In genomic region chr3:71258116-71258515, GRCh38 we compare ENCODE assay signal across 10 cellular contexts.
A peak's percentile ranks its signal among the peaks of the same experiment; 100 is the strongest.
DNase-seq lines count a peak whose midpoint lies in the region; ATAC-seq and TF ChIP-seq lines count a peak whose summit lies in the region.
"Had no signal": no experiment of that assay in that cellular context is flagged by ENCODE, and none has a peak within 500 bp of the region (broad histone marks: within the 10 kb centered on the region; RNA-seq: fewer than 3 reads in every experiment).

No MANE protein-coding gene starts in this region.

- H3K4me3 ChIP-seq in brain microvascular endothelial cell (ENCODE audit: low read depth, low read length) (no peak overlapping the region), muscle layer of duodenum (ENCODE audit: low read depth in 1 of 2, low read length in 2 of 2) (no peak overlapping the region)

- H3K27me3 ChIP-seq in brain microvascular endothelial cell (replicated peaks) = no peaks in the 10 kb centered on the region
- H3K27me3 ChIP-seq in muscle layer of duodenum (ENCODE audit: low read depth, low read length) = no peaks in the 10 kb centered on the region

- peaks cover 3 to 4% of the 10 kb centered on the region in 2 donors for H3K4me1 ChIP-seq in muscle layer of duodenum (ENCODE audit: control insufficient read depth in 1 of 2, insufficient read depth in 2 of 2, low read length in 2 of 2)

- H3K36me3 ChIP-seq in brain microvascular endothelial cell (replicated peaks) (no peaks in the 10 kb centered on the region), muscle layer of duodenum (ENCODE audit: control insufficient read depth in 1 of 2, insufficient read depth in 2 of 2, low read length in 2 of 2) (no peaks in the 10 kb centered on the region)

- ATAC-seq in GM21528 (IDR thresholded peaks at IDR 0.05; ENCODE audit: low FRiP score, unreplicated experiment) (no peak), HG02759 (IDR thresholded peaks at IDR 0.05; ENCODE audit: unreplicated experiment) (no peak), GM19035 (IDR thresholded peaks at IDR 0.05; ENCODE audit: unreplicated experiment) (no peak)

- no peaks in the 10 kb centered on the region for H3K9me3 ChIP-seq in muscle layer of duodenum (ENCODE audit: control insufficient read depth in 1 of 2, low read length in 2 of 2)

- DNase-seq in DMS153 treated with DMSO at 0.1 percent for 48 hours (lab: John Stamatoyannopoulos, UW; ENCODE audit: unreplicated experiment) = peak; percentile 51
- peak; percentile 4 for DNase-seq in NCI-H1436 treated with DMSO at 0.1 percent for 48 hours (lab: John Stamatoyannopoulos, UW)
- DNase-seq in brain microvascular endothelial cell = peak; percentile 88
- DNase-seq in hippocampal formation (lab: John Stamatoyannopoulos, UW) = no peak
- DNase-seq: activated gamma-delta T cell; stimulated activated CD4-positive, alpha-beta T cell treated with anti-CD3 and anti-CD28 coated beads, Interleukin-4, amount 100 ng/mL, for 1 hour had no signal

- TF ChIP-seq CTCF in brain microvascular endothelial cell (IDR thresholded peaks at IDR 0.05; ENCODE audit: low read depth, low read length, missing control alignments) = no peak

- H3K27ac ChIP-seq in brain microvascular endothelial cell (peak overlapping the region; percentile 88), muscle layer of duodenum (ENCODE audit: low read length) (peak overlapping the region; percentile 0)

- in situ Hi-C loops in brain microvascular endothelial cell (cut with HindIII; ENCODE audit: low pct_ligation_motif_present, low sequenced_read_pairs) = no loop called here

Comparison
In these comparisons a context has a peak if more than half of its experiments do, and no peak if none do; other contexts are left out.
1. DNase-seq: peak in DMS153 treated with DMSO at 0.1 percent for 48 hours (single experiment), NCI-H1436 treated with DMSO at 0.1 percent for 48 hours (single experiment) and brain microvascular endothelial cell (single experiment); none in hippocampal formation (0 of 2).